12 cellular contexts compared by ENCODE assay signal in genomic region chr4:5019274-5019673, GRCh38. TPM values are rescaled to one million over a fixed set of nuclear protein-coding genes. Genes with fewer than 3 reads are reported as not detected.
DNase-seq lines count a peak whose midpoint lies in the region; ATAC-seq and TF ChIP-seq lines count a peak whose summit lies in the region.
"Had no signal": no experiment of that assay in that cellular context is flagged by ENCODE, and none has a peak within 500 bp of the region (broad histone marks: within the 10 kb centered on the region; RNA-seq: fewer than 3 reads in every experiment).

Gene CYTL1, minus strand, starts transcription at chr4:5019458. Its CDS starts 13 bp downstream, at chr4:5019445.

- H3K14ac ChIP-seq in neuronal stem cell (ENCODE audit: low read length) = peak within 1 kb of the TSS; percentile 49

- WGBS in SK-N-SH (ENCODE audit: low lambda C conversion rate) = 14% methylated on average over 10 of the region's 28 CpGs
- no CpG with 5 or more reads among the region's 28 CpGs for WGBS in neuronal stem cell (ENCODE audit: extremely low coverage in 2 of 2, insufficient read length in 2 of 2, insufficient replicate concordance in 1 of 2), 2 donors

- no peaks in the 10 kb centered on the region for H3F3A ChIP-seq in SK-N-SH (replicated peaks; ENCODE audit: insufficient read depth)

- no peaks in the 10 kb centered on the region for H3K36me3 ChIP-seq in CD4-positive, CD25-positive, alpha-beta regulatory T cell (ENCODE audit: control insufficient read depth, insufficient read depth, low read length)
- H3K36me3 ChIP-seq in SK-N-SH (replicated peaks in 1 of 2; ENCODE audit: control insufficient read depth in 1 of 2, insufficient read depth in 2 of 2, low read length in 1 of 2) = no peaks in the 10 kb centered on the region
- H3K36me3 ChIP-seq in neuronal stem cell (replicated peaks in 1 of 2; ENCODE audit: control insufficient read depth in 2 of 2, insufficient read depth in 2 of 2, low read length in 2 of 2) = no peaks in the 10 kb centered on the region
- H3K36me3 ChIP-seq: uterus had no signal

- DNase-seq in CD4-positive, CD25-positive, alpha-beta regulatory T cell = no peak
- DNase-seq in SK-N-SH (peak; percentile 83), fibroblast of villous mesenchyme (ENCODE audit: low read depth) (no peak), neuronal stem cell (ENCODE audit: low spot score) (no peak), occipital lobe (lab: John Stamatoyannopoulos, UW) (no peak), COLO668 (lab: John Stamatoyannopoulos, UW; ENCODE audit: unreplicated experiment) (no peak), AG08395 (ENCODE audit: low spot score) (no peak), NCI-H748 (lab: John Stamatoyannopoulos, UW; ENCODE audit: unreplicated experiment) (no peak)
- DNase-seq: DMS79, T-helper 9 cell, uterus had no signal

- H3K4me3 Mint-ChIP-seq in CD4-positive, CD25-positive, alpha-beta regulatory T cell = no peak within 1 kb of the TSS
- H3K4me3 Mint-ChIP-seq: activated T-helper 17 cell treated with anti-CD3 and anti-CD28 coated beads, Interleukin-2, amount 50 U/mL, for 72 hours had no signal

- H3K4me1 ChIP-seq in CD4-positive, CD25-positive, alpha-beta regulatory T cell (ENCODE audit: control insufficient read depth, insufficient read depth, low read length, poor library complexity, severe bottlenecking) = no peaks in the 10 kb centered on the region
- H3K4me1 ChIP-seq in SK-N-SH (ENCODE audit: control insufficient read depth in 1 of 2, insufficient read depth in 2 of 2, low read depth in 1 of 2, low read length in 1 of 2) (peaks cover 0 to 6% of the 10 kb centered on the region in 2 experiments; a peak in 1 of 4 replicates), neuronal stem cell (ENCODE audit: control insufficient read depth in 2 of 2, insufficient read depth in 1 of 2, low read depth in 1 of 2, low read length in 2 of 2) (peaks cover 0 to 7% of the 10 kb centered on the region in 2 donors)
- H3K4me1 ChIP-seq: uterus had no signal

- H2BK120ac ChIP-seq in neuronal stem cell (ENCODE audit: low read depth, low read length) = no peak within 1 kb of the TSS

- H3K9me3 ChIP-seq in CD4-positive, CD25-positive, alpha-beta regulatory T cell (ENCODE audit: control insufficient read depth in 2 of 2, low read length in 2 of 2) = no peaks in the 10 kb centered on the region
- H3K9me3 ChIP-seq in SK-N-SH (no peaks in the 10 kb centered on the region), neuronal stem cell (replicated peaks in 1 of 2; ENCODE audit: control insufficient read depth in 2 of 2, insufficient read depth in 1 of 2, low read depth in 1 of 2, low read length in 2 of 2) (no peaks in the 10 kb centered on the region)
- H3K9me3 ChIP-seq: uterus had no signal

- no peak for TF ChIP-seq CTCF in SK-N-SH (IDR thresholded peaks at IDR 0.05)
- no peak for TF ChIP-seq CTCF in fibroblast of villous mesenchyme (IDR thresholded peaks at IDR 0.05; ENCODE audit: insufficient read depth, low read depth, low read length)

- H3K27me3 Mint-ChIP-seq in CD4-positive, CD25-positive, alpha-beta regulatory T cell = peaks cover 20% of the 10 kb centered on the region

- no peak for TF ChIP-seq RAD21 in SK-N-SH (IDR thresholded peaks at IDR 0.05; ENCODE audit: low read length)

- H2BK12ac ChIP-seq in neuronal stem cell (ENCODE audit: low read length) = no peak within 1 kb of the TSS

- peak within 1 kb of the TSS; percentile 94 for H3K18ac ChIP-seq in neuronal stem cell (ENCODE audit: low read length)

- no peaks in the 10 kb centered on the region for H3K79me1 ChIP-seq in neuronal stem cell (ENCODE audit: low read depth, low read length)

- H3K4me3 ChIP-seq in CD4-positive, CD25-positive, alpha-beta regulatory T cell (ENCODE audit: low read depth, low read length) = no peak within 1 kb of the TSS
- H3K4me3 ChIP-seq in SK-N-SH (ENCODE audit: low read depth in 2 of 2, low read length in 1 of 2) (peak within 1 kb of the TSS in 1 of 2 experiments; percentile 39; a peak in 3 of 4 replicates), fibroblast of villous mesenchyme (ENCODE audit: low read depth, low read length) (peak within 1 kb of the TSS; percentile 12), neuronal stem cell (ENCODE audit: low read length in 2 of 2) (peak within 1 kb of the TSS in 1 of 2 donors; percentile 68)
- H3K4me3 ChIP-seq: uterus had no signal

- H3K4me2 ChIP-seq in SK-N-SH (peak within 1 kb of the TSS; percentile 59), neuronal stem cell (ENCODE audit: insufficient read depth, low read length, poor library complexity, severe bottlenecking) (peak within 1 kb of the TSS; percentile 50)

- H2AFZ ChIP-seq in SK-N-SH (ENCODE audit: low read depth) = peak within 1 kb of the TSS; percentile 84
- H2AFZ ChIP-seq in neuronal stem cell (ENCODE audit: low read length) = peak within 1 kb of the TSS; percentile 40

- H3K79me2 ChIP-seq in SK-N-SH (ENCODE audit: insufficient read depth) = no peaks in the 10 kb centered on the region

- TF ChIP-seq EP300 in SK-N-SH (IDR thresholded peaks at IDR 0.05; ENCODE audit: borderline replicate concordance in 1 of 2, low read depth in 1 of 2, low read length in 1 of 2) = no peak

- no peak within 1 kb of the TSS for H3K27ac ChIP-seq in CD4-positive, CD25-positive, alpha-beta regulatory T cell (ENCODE audit: insufficient read depth, low read length, poor library complexity, severe bottlenecking)
- H3K27ac ChIP-seq in SK-N-SH (ENCODE audit: low read depth in 2 of 2, low read length in 1 of 2) = no peak within 1 kb of the TSS
- no peak within 1 kb of the TSS for H3K27ac ChIP-seq in neuronal stem cell (replicated peaks; ENCODE audit: low read length)
- H3K27ac ChIP-seq: uterus had no signal

- peaks cover 0 to 2% (median 0%) of the 10 kb centered on the region in 4 donors for H3K4me1 Mint-ChIP-seq in CD4-positive, CD25-positive, alpha-beta regulatory T cell
- H3K4me1 Mint-ChIP-seq: activated T-helper 17 cell treated with anti-CD3 and anti-CD28 coated beads, Interleukin-2, amount 50 U/mL, for 72 hours had no signal

- no peak within 1 kb of the TSS for H3K23ac ChIP-seq in neuronal stem cell (ENCODE audit: low read depth, low read length, poor library complexity)

- no peaks in the 10 kb centered on the region for H3K9me2 ChIP-seq in SK-N-SH

- no peaks in the 10 kb centered on the region for H4K20me1 ChIP-seq in SK-N-SH (ENCODE audit: insufficient read depth)

- no peak within 1 kb of the TSS for H3K27ac Mint-ChIP-seq in CD4-positive, CD25-positive, alpha-beta regulatory T cell
- H3K27ac Mint-ChIP-seq: activated T-helper 17 cell treated with anti-CD3 and anti-CD28 coated beads, Interleukin-2, amount 50 U/mL, for 72 hours had no signal

- no peak within 1 kb of the TSS for H2AK5ac ChIP-seq in neuronal stem cell (ENCODE audit: low read depth, low read length)

- H2BK15ac ChIP-seq in neuronal stem cell (ENCODE audit: low read length) = peak within 1 kb of the TSS; percentile 4

- CTCF ChIA-PET in SK-N-SH (lab: Yijun Ruan, JAX) = no interaction called here

- H3K4ac ChIP-seq in neuronal stem cell (ENCODE audit: low read length) = no peak within 1 kb of the TSS

- H3K9me3 Mint-ChIP-seq in CD4-positive, CD25-positive, alpha-beta regulatory T cell = peaks cover 0 to 7% (median 3%) of the 10 kb centered on the region in 7 donors
- H3K9me3 Mint-ChIP-seq: activated T-helper 17 cell treated with anti-CD3 and anti-CD28 coated beads, Interleukin-2, amount 50 U/mL, for 72 hours had no signal

- POLR2A ChIA-PET in SK-N-SH (lab: Yijun Ruan, JAX) = no interaction called here

- peak; percentile 18 to 28 for ATAC-seq in CD4-positive, CD25-positive, alpha-beta regulatory T cell (ENCODE audit: low read depth in 2 of 2)
- ATAC-seq: activated T-helper 17 cell treated with anti-CD3 and anti-CD28 coated beads, Interleukin-2, amount 50 U/mL, for 72 hours had no signal

- H3K9ac ChIP-seq in SK-N-SH (no peak within 1 kb of the TSS), neuronal stem cell (ENCODE audit: low read depth, low read length, poor library complexity) (peak within 1 kb of the TSS; percentile 37)

- peak within 1 kb of the TSS; percentile 74 for H4K8ac ChIP-seq in neuronal stem cell (ENCODE audit: low read depth, low read length)

- H4K91ac ChIP-seq in neuronal stem cell (ENCODE audit: low read depth, low read length, poor library complexity) = no peak within 1 kb of the TSS

- no peak within 1 kb of the TSS for H2BK5ac ChIP-seq in neuronal stem cell (ENCODE audit: low read length)

- H3K27me3 ChIP-seq in CD4-positive, CD25-positive, alpha-beta regulatory T cell (ENCODE audit: control insufficient read depth, insufficient read depth, low read length) = peaks cover 10% of the 10 kb centered on the region
- H3K27me3 ChIP-seq in SK-N-SH (ENCODE audit: insufficient read depth) (peaks cover 36% of the 10 kb centered on the region; the same call in 1 of the 2 replicates), neuronal stem cell (ENCODE audit: control insufficient read depth in 3 of 3, insufficient read depth in 3 of 3, low read depth in 1 of 3, low read length in 3 of 3) (peaks cover 0 to 4% (median 3%) of the 10 kb centered on the region in 3 experiments)
- H3K27me3 ChIP-seq: uterus had no signal

- H3K36me3 Mint-ChIP-seq in CD4-positive, CD25-positive, alpha-beta regulatory T cell = no peaks in the 10 kb centered on the region

TF ChIP-seq in SK-N-SH, 30 proteins besides CTCF, POLR2A, EP300 and RAD21:
- TF ChIP-seq RXRA (IDR thresholded peaks at IDR 0.05; ENCODE audit: borderline replicate concordance, low read depth) = no peak

RNA-seq across cellular contexts. Expression of gene CYTL1, which starts in this region (rescaled TPM):
- 0.54 TPM for total RNA-seq in CD4-positive, CD25-positive, alpha-beta regulatory T cell
- polyA plus RNA-seq in CD4-positive, CD25-positive, alpha-beta regulatory T cell = not detected
- 3.0 and 3.8 TPM in 2 replicates for polyA plus RNA-seq in SK-N-SH (2012; rRNA removed)
- 3.9 and 4.5 TPM in 2 replicates for polyA plus RNA-seq in SK-N-SH (2012; cell fraction: cytosol; rRNA removed)
- 0.97 and 1.3 TPM in 2 replicates for polyA plus RNA-seq in SK-N-SH (2012; cell fraction: nucleus; rRNA removed)
- total RNA-seq in fibroblast of villous mesenchyme = 1.3 TPM in 1 of 2 replicates, not detected in the other
- polyA plus RNA-seq in neuronal stem cell (2013, experiment 1 of 2) = 4.2 TPM
- 4.7 TPM for polyA plus RNA-seq in neuronal stem cell (2013, experiment 2 of 2)
- 0.94 TPM for total RNA-seq in occipital lobe
- total RNA-seq: activated T-helper 17 cell treated with anti-CD3 and anti-CD28 coated beads, Interleukin-2, amount 50 U/mL, for 72 hours had no signal

Comparison
In these comparisons a context has a peak if more than half of its experiments do, and no peak if none do; other contexts are left out.
1. Peak in ATAC-seq in CD4-positive, CD25-positive, alpha-beta regulatory T cell; RNA of the gene not detected or under 1 TPM.